In genomic region chr3:39146083-39146501, GRCh38 we compare ENCODE assay signal across 8 cellular contexts. TPM values are rescaled to one million over a fixed set of nuclear protein-coding genes. Genes with fewer than 3 reads are reported as not detected.
DNase-seq lines count a peak whose midpoint lies in the region; ATAC-seq and TF ChIP-seq lines count a peak whose summit lies in the region.

No MANE protein-coding gene starts in this region.

- 54 to 56% methylated on average over 11 of the region's 11 CpGs for WGBS in body of pancreas, 2 donors

- H3K36me3 Mint-ChIP-seq in MCF 10A (ENCODE audit: insufficient read depth, unreplicated experiment) = peaks cover 47% of the 10 kb centered on the region

- H3K27me3 ChIP-seq in breast epithelium (no peaks in the 10 kb centered on the region), body of pancreas (no peaks in the 10 kb centered on the region), uterus (no peaks in the 10 kb centered on the region), MG63 (no peaks in the 10 kb centered on the region)

- BruUV-seq in MCF 10A (replicated peaks; lab: Mats Ljungman, UMichigan) = no TSS peak

- no peaks in the 10 kb centered on the region for H3K9me3 Mint-ChIP-seq in MCF 10A (ENCODE audit: unreplicated experiment)

- H3K9me3 ChIP-seq in breast epithelium (no peaks in the 10 kb centered on the region), body of pancreas (no peaks in the 10 kb centered on the region), uterus (no peaks in the 10 kb centered on the region), MG63 (no peaks in the 10 kb centered on the region)

- no peak overlapping the region for H3K27ac Mint-ChIP-seq in MCF 10A (ENCODE audit: low read depth, unreplicated experiment)

- DNase-seq in breast epithelium (ENCODE audit: low spot score in 2 of 2) (no peak), MCF 10A (ENCODE audit: unreplicated experiment) (no peak), body of pancreas (peak in 1 of 4 donors; percentile 63), medulla oblongata (ENCODE audit: extremely low spot score) (peak; percentile 56), uterus (no peak), H4 (ENCODE audit: low spot score) (no peak), NCI-H446 treated with DMSO at 0.1 percent for 48 hours (lab: John Stamatoyannopoulos, UW) (no peak), MG63 (no peak)

- POLR2A ChIA-PET in MCF 10A (lab: Yijun Ruan, JAX) = interaction anchor here (0.6 to 1.9 kb wide), 4 partner anchors 21 to 49 kb away, joined by 3 to 5 read pairs (median 4); partner anchors contain the start of genes GORASP1 and TTC21A

- H3K27ac ChIP-seq in breast epithelium = peak overlapping the region; percentile 91 to 100
- peak overlapping the region; percentile 33 to 100 (median 100) for H3K27ac ChIP-seq in body of pancreas
- peak overlapping the region; percentile 96 to 99 for H3K27ac ChIP-seq in uterus

- no peak for ATAC-seq in body of pancreas

- intact Hi-C loops in breast epithelium (cut with DNase I; ENCODE audit: low total_unique reads) = no loop called here
- intact Hi-C loops in MCF 10A (cut with micrococcal nuclease) = no loop called here
- intact Hi-C loops in body of pancreas (cut with DNase I) = loop anchor here (5.0 kb wide), 1 partner anchor 41 kb away; no protein-coding TSS in a partner anchor
- intact Hi-C loops in uterus (cut with DNase I; ENCODE audit: low total_unique reads) = no loop called here

- no peak for TF ChIP-seq CTCF in breast epithelium (IDR thresholded peaks at IDR 0.05)
- TF ChIP-seq CTCF in MCF 10A (IDR thresholded peaks at IDR 0.05; ENCODE audit: unreplicated experiment) = no peak
- TF ChIP-seq CTCF in body of pancreas (IDR thresholded peaks at IDR 0.05) = peak in 1 of 7 experiments; percentile 24
- no peak for TF ChIP-seq CTCF in uterus (IDR thresholded peaks at IDR 0.05)

- H3K4me1 ChIP-seq in breast epithelium = peaks cover 21 to 61% of the 10 kb centered on the region in 2 donors
- peaks cover 90% of the 10 kb centered on the region for H3K4me1 ChIP-seq in body of pancreas
- peaks cover 29 to 53% of the 10 kb centered on the region in 2 donors for H3K4me1 ChIP-seq in uterus

- H3K4me1 Mint-ChIP-seq in MCF 10A (ENCODE audit: insufficient read depth, unreplicated experiment) = peaks cover 61% of the 10 kb centered on the region

- H3K4me3 ChIP-seq in breast epithelium (no peak overlapping the region), body of pancreas (no peak overlapping the region), uterus (no peak overlapping the region), MG63 (no peak overlapping the region)

- TF ChIP-seq POLR2A in breast epithelium (IDR thresholded peaks at IDR 0.05) (no peak), body of pancreas (IDR thresholded peaks at IDR 0.05) (no peak), uterus (IDR thresholded peaks at IDR 0.05) (no peak)

- CTCF ChIA-PET in MCF 10A (lab: Yijun Ruan, JAX) = interaction anchor here (0.5 to 1.7 kb wide), 8 partner anchors 16 to 145 kb away, joined by 3 to 7 read pairs (median 4); no protein-coding TSS in a partner anchor

- H3K36me3 ChIP-seq in breast epithelium (peaks cover 14% of the 10 kb centered on the region), body of pancreas (replicated peaks in 1 of 2; ENCODE audit: insufficient read depth in 1 of 2, low read depth in 2 of 2) (peaks cover 20 to 21% of the 10 kb centered on the region in 2 donors), uterus (no peaks in the 10 kb centered on the region), MG63 (peaks cover 14% of the 10 kb centered on the region)

- H3K27me3 Mint-ChIP-seq in MCF 10A (ENCODE audit: insufficient read depth, unreplicated experiment) = no peaks in the 10 kb centered on the region

- no peak overlapping the region for H3K4me3 Mint-ChIP-seq in MCF 10A (ENCODE audit: unreplicated experiment)

RNA-seq across cellular contexts. Expression of gene CSRNP1, which starts 7.3 kb away (rescaled TPM):
- total RNA-seq in breast epithelium = 100 to 1,000 TPM in 1 of 3 donors, 10 to 100 TPM in 2; 30.2 to 112 (median 59.0) TPM
- total RNA-seq in MCF 10A (2022) = 11.9 and 14.3 TPM in 2 replicates
- total RNA-seq in body of pancreas = 10 to 100 TPM; 18.4 to 39.6 TPM
- total RNA-seq in uterus = 10 to 100 TPM; 23.6 to 79.7 (median 55.0) TPM
- 3.8 and 4.3 TPM in 2 replicates for total RNA-seq in H4 (2014; rRNA removed; shearing (Covaris generic))
- 8.4 TPM in 2 replicates for total RNA-seq in MG63 (2014; rRNA removed; shearing (Covaris generic); ENCODE audit: low replicate concordance)

RNA-seq across cellular contexts. Expression of gene TTC21A, which starts 38.6 kb away (rescaled TPM):
- 10 to 100 TPM in 2 of 3 donors, 1 to 10 TPM in 1; 5.9 to 16.1 (median 13.1) TPM for total RNA-seq in breast epithelium
- total RNA-seq in MCF 10A (2022) = 2.1 and 5.4 TPM in 2 replicates
- 10 to 100 TPM in 1 of 2 donors, 1 to 10 TPM in 1; 6.7 to 46.5 TPM for total RNA-seq in body of pancreas
- 10 to 100 TPM in 1 of 4 donors, 1 to 10 TPM in 3; 2.8 to 16.3 (median 6.1) TPM for total RNA-seq in uterus
- total RNA-seq in H4 (2014; rRNA removed; shearing (Covaris generic)) = 0.25 and 0.35 TPM in 2 replicates
- 0.32 and 0.40 TPM in 2 replicates for total RNA-seq in MG63 (2014; rRNA removed; shearing (Covaris generic); ENCODE audit: low replicate concordance)

RNA-seq across cellular contexts. Expression of gene GORASP1, which starts 38.7 kb away (rescaled TPM):
- total RNA-seq in breast epithelium (10 to 100 TPM; 58.2 to 98.8 (median 77.3) TPM), MCF 10A (2022) (34.4 and 40.7 TPM in 2 replicates), body of pancreas (10 to 100 TPM; 38.4 to 53.1 TPM), uterus (10 to 100 TPM; 32.3 to 73.4 (median 47.5) TPM)
- 12.3 and 24.4 TPM in 2 replicates for total RNA-seq in H4 (2014; rRNA removed; shearing (Covaris generic))
- total RNA-seq in MG63 (2014; rRNA removed; shearing (Covaris generic); ENCODE audit: low replicate concordance) = 11.4 and 19.4 TPM in 2 replicates

RNA-seq across cellular contexts. Expression of gene XIRP1, which starts 46.3 kb away (rescaled TPM):
- under 1 TPM in 1 of 3 donors, not detected in 2; 0.44 TPM for total RNA-seq in breast epithelium
- total RNA-seq in MCF 10A (2022) = not detected in 2 replicates
- not detected for total RNA-seq in body of pancreas
- total RNA-seq in uterus = under 1 TPM in 2 of 4 donors, not detected in 2; 0.06 to 0.07 TPM
- not detected in 2 replicates for total RNA-seq in H4 (2014; rRNA removed; shearing (Covaris generic))
- not detected in 2 replicates for total RNA-seq in MG63 (2014; rRNA removed; shearing (Covaris generic); ENCODE audit: low replicate concordance)
